Comparison of ENCODE assay signal across 17 cellular contexts in the genomic region with DNA sequence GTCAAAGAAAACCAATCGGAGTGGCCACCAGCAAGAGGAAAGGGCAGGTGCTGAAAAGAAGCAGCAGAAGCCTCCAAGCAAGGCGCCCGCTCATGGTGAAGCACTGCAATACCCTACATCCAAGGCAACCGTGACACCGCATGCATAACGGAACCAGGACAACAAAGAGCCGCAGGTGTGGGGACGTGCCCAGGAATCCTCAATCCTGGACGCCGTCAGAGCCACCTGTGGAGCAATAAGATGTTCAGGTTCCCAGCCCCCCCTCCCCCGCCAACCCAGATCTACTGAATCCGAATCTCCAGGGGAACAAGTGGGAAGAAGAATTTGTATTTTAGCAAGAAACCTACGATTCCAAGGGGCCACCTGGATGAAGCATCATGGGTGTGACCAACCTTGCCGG.
DNase-seq lines count a peak whose midpoint lies in the region; ATAC-seq and TF ChIP-seq lines count a peak whose summit lies in the region.
"Had no signal": no experiment of that assay in that cellular context is flagged by ENCODE, and none has a peak within 500 bp of the region (broad histone marks: within the 10 kb centered on the region; RNA-seq: fewer than 3 reads in every experiment).

No MANE protein-coding gene starts in this region.

- WGBS in heart right ventricle, 2 donors = 79 to 82% methylated on average over 14 of the region's 14 CpGs
- 86 to 93% (median 91%) methylated on average over 14 of the region's 14 CpGs for WGBS in spleen, 5 donors

- TF ChIP-seq CTCF in heart right ventricle (IDR thresholded peaks at IDR 0.05) = no peak
- TF ChIP-seq CTCF in WTC11 (IDR thresholded peaks at IDR 0.05) = no peak
- no peak for TF ChIP-seq CTCF in spleen (IDR thresholded peaks at IDR 0.05 in 8 of 11, conservative IDR thresholded peaks at IDR 0.05 in 3 of 11)

- no peak for TF ChIP-seq POLR2A in spleen (IDR thresholded peaks at IDR 0.05)

- H3K36me3 ChIP-seq in heart right ventricle (no peaks in the 10 kb centered on the region), spleen (no peaks in the 10 kb centered on the region)

- H3K9me3 Mint-ChIP-seq in WTC11 = peaks cover 18% of the 10 kb centered on the region

- intact Hi-C loops in cardiac septum (cut with DNase I) = no loop called here
- intact Hi-C loops in heart right ventricle (cut with DNase I) = no loop called here
- intact Hi-C loops in spleen (cut with DNase I; ENCODE audit: low total_unique reads) = no loop called here

- H3K27ac ChIP-seq in heart right ventricle = no peak overlapping the region
- no peak overlapping the region for H3K27ac ChIP-seq in spleen
- H3K27ac ChIP-seq: HL-60 had no signal

- no peak overlapping the region for H3K4me3 ChIP-seq in heart right ventricle
- H3K4me3 ChIP-seq in spleen = no peak overlapping the region

- no peak overlapping the region for H3K27ac Mint-ChIP-seq in WTC11
- H3K27ac Mint-ChIP-seq: CD4-positive, alpha-beta T cell; HFFc6 had no signal

- DNase-seq in cardiac septum (ENCODE audit: low spot score) = peak; percentile 73
- DNase-seq in heart right ventricle = no peak
- no peak for DNase-seq in WTC11 (ENCODE audit: low spot score)
- DNase-seq in left lobe of liver (ENCODE audit: low spot score) = peak; percentile 32
- peak; percentile 38 for DNase-seq in spleen
- no peak for DNase-seq in NK-92 treated with Interleukin-12 subunit alpha and Interleukin-12 subunit beta, amount 100 ng/mL, for 24 hours (lab: John Stamatoyannopoulos, UW)
- DNase-seq in NCI-H1930 (lab: John Stamatoyannopoulos, UW) = no peak
- DNase-seq: ACHN; C1 segment of cervical spinal cord; CD4-positive, alpha-beta T cell; DMS153; DMS79 treated with DMSO at 0.1 percent for 48 hours; EL; HCEC 1CT; HFFc6 had no signal

- ATAC-seq in heart right ventricle (no peak), WTC11 (peak; percentile 18; the same call in 1 of the 2 replicates), left lobe of liver (no peak), GM21723 (IDR thresholded peaks at IDR 0.05; ENCODE audit: unreplicated experiment) (no peak)

- no peak overlapping the region for H3K4me3 Mint-ChIP-seq in WTC11
- H3K4me3 Mint-ChIP-seq: CD4-positive, alpha-beta T cell; HFFc6 had no signal

- no peaks in the 10 kb centered on the region; the same call in 1 of the 2 replicates for H3K27me3 Mint-ChIP-seq in WTC11 (ENCODE audit: low read depth)

- H3K27me3 ChIP-seq in heart right ventricle (peaks cover 0 to 8% (median 0%) of the 10 kb centered on the region in 7 donors), spleen (replicated peaks in 1 of 7) (peaks cover 0 to 11% (median 0%) of the 10 kb centered on the region in 7 donors)

- H3K4me1 Mint-ChIP-seq in WTC11 = peaks cover 50% of the 10 kb centered on the region

- peaks cover 35% of the 10 kb centered on the region for H3K36me3 Mint-ChIP-seq in WTC11

- POLR2A ChIA-PET in WTC11 (lab: Charles Lee) = no interaction called here

- H3K9me3 ChIP-seq in heart right ventricle (peaks cover 0 to 16% (median 7%) of the 10 kb centered on the region in 11 donors), spleen (peaks cover 0 to 14% (median 10%) of the 10 kb centered on the region in 8 donors)

- H3K4me1 ChIP-seq in heart right ventricle (no peaks in the 10 kb centered on the region), spleen (no peaks in the 10 kb centered on the region)

- CTCF ChIA-PET in WTC11 (lab: Charles Lee) = interaction anchor here (0.9 kb wide), 1 partner anchor 70 kb away, joined by 3 read pairs; no protein-coding TSS in a partner anchor

TF ChIP-seq in WTC11, 78 proteins besides CTCF, POLR2A, EP300 and RAD21 (continues in another document):
- TF ChIP-seq ELF4 (CRISPR knock-in tag; IDR thresholded peaks at IDR 0.05; ENCODE audit: low read depth) (no peak), FOXP1 (CRISPR knock-in tag; IDR thresholded peaks at IDR 0.05; ENCODE audit: borderline replicate concordance) (no peak), NFE2L1 (CRISPR knock-in tag; IDR thresholded peaks at IDR 0.05) (no peak), TCF7 (CRISPR knock-in tag; IDR thresholded peaks at IDR 0.05; ENCODE audit: low read depth) (no peak), ESRRA (CRISPR knock-in tag; IDR thresholded peaks at IDR 0.05; ENCODE audit: borderline replicate concordance) (no peak), JUN (CRISPR knock-in tag; IDR thresholded peaks at IDR 0.05) (no peak), ZSCAN18 (CRISPR knock-in tag; IDR thresholded peaks at IDR 0.05) (no peak), MXD4 (CRISPR knock-in tag; IDR thresholded peaks at IDR 0.05; ENCODE audit: borderline replicate concordance) (no peak), OVOL2 (CRISPR knock-in tag; IDR thresholded peaks at IDR 0.05; ENCODE audit: borderline replicate concordance) (no peak), AFF4 (CRISPR knock-in tag; IDR thresholded peaks at IDR 0.05; ENCODE audit: borderline replicate concordance) (no peak)
- TF ChIP-seq, protein P1, sequence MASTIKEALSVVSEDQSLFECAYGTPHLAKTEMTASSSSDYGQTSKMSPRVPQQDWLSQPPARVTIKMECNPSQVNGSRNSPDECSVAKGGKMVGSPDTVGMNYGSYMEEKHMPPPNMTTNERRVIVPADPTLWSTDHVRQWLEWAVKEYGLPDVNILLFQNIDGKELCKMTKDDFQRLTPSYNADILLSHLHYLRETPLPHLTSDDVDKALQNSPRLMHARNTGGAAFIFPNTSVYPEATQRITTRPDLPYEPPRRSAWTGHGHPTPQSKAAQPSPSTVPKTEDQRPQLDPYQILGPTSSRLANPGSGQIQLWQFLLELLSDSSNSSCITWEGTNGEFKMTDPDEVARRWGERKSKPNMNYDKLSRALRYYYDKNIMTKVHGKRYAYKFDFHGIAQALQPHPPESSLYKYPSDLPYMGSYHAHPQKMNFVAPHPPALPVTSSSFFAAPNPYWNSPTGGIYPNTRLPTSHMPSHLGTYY (CRISPR knock-in tag; IDR thresholded peaks at IDR 0.05) = no peak
- TF ChIP-seq, protein P2, sequence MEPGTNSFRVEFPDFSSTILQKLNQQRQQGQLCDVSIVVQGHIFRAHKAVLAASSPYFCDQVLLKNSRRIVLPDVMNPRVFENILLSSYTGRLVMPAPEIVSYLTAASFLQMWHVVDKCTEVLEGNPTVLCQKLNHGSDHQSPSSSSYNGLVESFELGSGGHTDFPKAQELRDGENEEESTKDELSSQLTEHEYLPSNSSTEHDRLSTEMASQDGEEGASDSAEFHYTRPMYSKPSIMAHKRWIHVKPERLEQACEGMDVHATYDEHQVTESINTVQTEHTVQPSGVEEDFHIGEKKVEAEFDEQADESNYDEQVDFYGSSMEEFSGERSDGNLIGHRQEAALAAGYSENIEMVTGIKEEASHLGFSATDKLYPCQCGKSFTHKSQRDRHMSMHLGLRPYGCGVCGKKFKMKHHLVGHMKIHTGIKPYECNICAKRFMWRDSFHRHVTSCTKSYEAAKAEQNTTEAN (CRISPR knock-in tag; IDR thresholded peaks at IDR 0.05) = no peak
- TF ChIP-seq, protein P3, sequence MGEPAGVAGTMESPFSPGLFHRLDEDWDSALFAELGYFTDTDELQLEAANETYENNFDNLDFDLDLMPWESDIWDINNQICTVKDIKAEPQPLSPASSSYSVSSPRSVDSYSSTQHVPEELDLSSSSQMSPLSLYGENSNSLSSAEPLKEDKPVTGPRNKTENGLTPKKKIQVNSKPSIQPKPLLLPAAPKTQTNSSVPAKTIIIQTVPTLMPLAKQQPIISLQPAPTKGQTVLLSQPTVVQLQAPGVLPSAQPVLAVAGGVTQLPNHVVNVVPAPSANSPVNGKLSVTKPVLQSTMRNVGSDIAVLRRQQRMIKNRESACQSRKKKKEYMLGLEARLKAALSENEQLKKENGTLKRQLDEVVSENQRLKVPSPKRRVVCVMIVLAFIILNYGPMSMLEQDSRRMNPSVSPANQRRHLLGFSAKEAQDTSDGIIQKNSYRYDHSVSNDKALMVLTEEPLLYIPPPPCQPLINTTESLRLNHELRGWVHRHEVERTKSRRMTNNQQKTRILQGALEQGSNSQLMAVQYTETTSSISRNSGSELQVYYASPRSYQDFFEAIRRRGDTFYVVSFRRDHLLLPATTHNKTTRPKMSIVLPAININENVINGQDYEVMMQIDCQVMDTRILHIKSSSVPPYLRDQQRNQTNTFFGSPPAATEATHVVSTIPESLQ (CRISPR knock-in tag; IDR thresholded peaks at IDR 0.05) = no peak

Comparison
In these comparisons a context has a peak if more than half of its experiments do, and no peak if none do; other contexts are left out.
1. DNase-seq: peak in cardiac septum (single experiment), left lobe of liver (single experiment) and spleen (single experiment); none in heart right ventricle (0 of 2), WTC11 (single experiment), NK-92 treated with Interleukin-12 subunit alpha and Interleukin-12 subunit beta, amount 100 ng/mL, for 24 hours (single experiment) and NCI-H1930 (0 of 2).